In genomic region chr2:64234785-64235184, GRCh38 we compare ENCODE assay signal across 19 cellular contexts.
A peak's percentile ranks its signal among the peaks of the same experiment; 100 is the strongest.
DNase-seq lines count a peak whose midpoint lies in the region; ATAC-seq, FAIRE-seq and TF ChIP-seq lines count a peak whose summit lies in the region.
"Had no signal": no experiment of that assay in that cellular context is flagged by ENCODE, and none has a peak within 500 bp of the region (broad histone marks: within the 10 kb centered on the region; RNA-seq: fewer than 3 reads in every experiment).

No MANE protein-coding gene starts in this region.

- peaks cover 6% of the 10 kb centered on the region for H3K4me1 ChIP-seq in upper lobe of right lung

- peak; percentile 83 for FAIRE-seq in GM18507 (lab: Jason Lieb, UNC)

- H3K9me3 ChIP-seq in upper lobe of right lung = no peaks in the 10 kb centered on the region
- H3K9me3 ChIP-seq: suprapubic skin had no signal

- ATAC-seq in GM21423 (IDR thresholded peaks at IDR 0.05; ENCODE audit: unreplicated experiment) = peak; percentile 80
- peak; percentile 83 for ATAC-seq in HG03354 (IDR thresholded peaks at IDR 0.05; ENCODE audit: poor library complexity, severe bottlenecking, unreplicated experiment)
- no peak for ATAC-seq in HG02763 (IDR thresholded peaks at IDR 0.05; ENCODE audit: unreplicated experiment)
- no peak for ATAC-seq in upper lobe of right lung
- ATAC-seq in GM18873 (IDR thresholded peaks at IDR 0.05; ENCODE audit: low FRiP score, unreplicated experiment) = no peak
- ATAC-seq in GM19023 (IDR thresholded peaks at IDR 0.05; ENCODE audit: unreplicated experiment) = no peak
- ATAC-seq: naive thymus-derived CD4-positive, alpha-beta T cell had no signal

- H3K4me3 ChIP-seq in upper lobe of right lung = no peak overlapping the region
- H3K4me3 ChIP-seq: lung, suprapubic skin had no signal

- no peaks in the 10 kb centered on the region for H3K36me3 ChIP-seq in upper lobe of right lung
- H3K36me3 ChIP-seq: brain microvascular endothelial cell, suprapubic skin had no signal

- H3K27me3 ChIP-seq in upper lobe of right lung = no peaks in the 10 kb centered on the region
- H3K27me3 ChIP-seq: brain microvascular endothelial cell, suprapubic skin had no signal

- intact Hi-C loops in upper lobe of right lung (cut with DNase I) = no loop called here

- H3K27ac ChIP-seq in upper lobe of right lung = no peak overlapping the region
- H3K27ac ChIP-seq: brain microvascular endothelial cell, suprapubic skin had no signal

- DNase-seq in GM18507 (ENCODE audit: extremely low spot score, insufficient read length, low read depth) (no peak), left kidney (ENCODE audit: low read depth, low spot score) (peak; percentile 39), upper lobe of right lung (no peak)
- DNase-seq: brain microvascular endothelial cell; CD4-positive, alpha-beta memory T cell; DMS79; erythroblast; naive thymus-derived CD4-positive, alpha-beta T cell; NCI-H187 treated with DMSO at 0.1 percent for 48 hours; NCI-H510A; posterior cingulate gyrus; stimulated activated CD4-positive, alpha-beta T cell treated with anti-CD3 and anti-CD28 coated beads, Interleukin-4, amount 100 ng/mL, for 24 hours had no signal

- TF ChIP-seq CTCF in upper lobe of right lung (IDR thresholded peaks at IDR 0.05) = no peak

Comparison
In these comparisons a context has a peak if more than half of its experiments do, and no peak if none do; other contexts are left out.
1. ATAC-seq: peak in GM21423 (single experiment) and HG03354 (single experiment); none in HG02763 (single experiment), upper lobe of right lung (single experiment), GM18873 (single experiment) and GM19023 (single experiment).